ENCODE assay signal across 23 cellular contexts in genomic region chr18:13605477-13605876, GRCh38.
"Had no signal": no experiment of that assay in that cellular context is flagged by ENCODE, and none has a peak within 500 bp of the region (broad histone marks: within the 10 kb centered on the region; RNA-seq: fewer than 3 reads in every experiment).

No MANE protein-coding gene starts in this region.

- H3K36me3 ChIP-seq: cardiac muscle cell, esophagus squamous epithelium, heart right ventricle, left ventricle myocardium inferior, tibial artery, uterus had no signal

- H3K4me3 ChIP-seq: cardiac muscle cell, esophagus squamous epithelium, heart right ventricle, left ventricle myocardium inferior, tibial artery, uterus had no signal

- DNase-seq: activated CD4-positive, alpha-beta T cell treated with anti-CD3 and anti-CD28 coated beads, Interleukin-2, amount 10 ng/mL, durations not matched to agents 24 days and 14 days; activated CD4-positive, CD25-positive, alpha-beta regulatory T cell; activated naive CD4-positive, alpha-beta T cell; activated naive CD8-positive, alpha-beta T cell treated with anti-CD3 and anti-CD28 coated beads for 36 hours; amniotic stem cell; effector memory CD4-positive, alpha-beta T cell; esophagus squamous epithelium; heart right ventricle; immature natural killer cell; kidney glomerular epithelial cell; left ventricle myocardium inferior; mammary epithelial cell; midbrain; nephron progenitor cell; nucleus accumbens; stimulated activated CD4-positive, alpha-beta T cell treated with anti-CD3 and anti-CD28 coated beads, Interleukin-12 subunit alpha, Interleukin-12 subunit beta, amount 100 ng/mL, for 4 hours; stimulated activated CD4-positive, alpha-beta T cell treated with anti-CD3 and anti-CD28 coated beads, Interleukin-2, amount 100 ng/mL, for 24 hours; stimulated activated naive CD4-positive, alpha-beta T cell treated with Interleukin-2 at 50 U/mL for 16 hours; T1000; tibial artery; uterus had no signal

- FAIRE-seq: endothelial cell of umbilical vein had no signal

- H3K9me3 ChIP-seq: esophagus squamous epithelium, heart right ventricle, left ventricle myocardium inferior, tibial artery, uterus had no signal

- H3K27ac ChIP-seq: cardiac muscle cell, esophagus squamous epithelium, heart right ventricle, left ventricle myocardium inferior, tibial artery, uterus had no signal

- H3K27me3 ChIP-seq: cardiac muscle cell, heart right ventricle, tibial artery, uterus had no signal
